Comparison of ENCODE assay signal across 13 cellular contexts in genomic region chr3:16101295-16102186, GRCh38.
A peak's percentile ranks its signal among the peaks of the same experiment; 100 is the strongest.
DNase-seq lines count a peak whose midpoint lies in the region; ATAC-seq and TF ChIP-seq lines count a peak whose summit lies in the region.
"Had no signal": no experiment of that assay in that cellular context is flagged by ENCODE, and none has a peak within 500 bp of the region (broad histone marks: within the 10 kb centered on the region; RNA-seq: fewer than 3 reads in every experiment).

No MANE protein-coding gene starts in this region.

- TF ChIP-seq CTCF in HFFc6 (IDR thresholded peaks at IDR 0.05) (no peak), body of pancreas (IDR thresholded peaks at IDR 0.05) (no peak), mucosa of descending colon (IDR thresholded peaks at IDR 0.05) (no peak)

- peak overlapping the region; percentile 2; the same call in 1 of the 2 replicates for H3K4me3 Mint-ChIP-seq in HFFc6
- H3K4me3 Mint-ChIP-seq: stimulated activated memory B cell treated with anti-CD40 and anti-IgM and Interleukin-4, amounts not matched to agents 10 μg/mL and 1 μg/mL and 100 μg/mL, for 72 hours had no signal

- H3K9ac ChIP-seq in BLaER1, result no peak overlapping the region

- peaks cover 36% of the 10 kb centered on the region for H3K36me3 Mint-ChIP-seq in HFFc6 (ENCODE audit: low read depth)

- H3K27me3 ChIP-seq in BLaER1 (no peaks in the 10 kb centered on the region), body of pancreas (no peaks in the 10 kb centered on the region)
- H3K27me3 ChIP-seq: heart right ventricle had no signal

- H3K4me1 ChIP-seq in BLaER1, result peaks cover 10% of the 10 kb centered on the region
- H3K4me1 ChIP-seq in body of pancreas, result no peaks in the 10 kb centered on the region
- no peaks in the 10 kb centered on the region for H3K4me1 ChIP-seq in mucosa of descending colon (ENCODE audit: low read depth)

- H4K20me1 ChIP-seq in BLaER1, result no peaks in the 10 kb centered on the region

- peak overlapping the region; percentile 36 for H3K4me2 ChIP-seq in BLaER1

- H3K9me3 Mint-ChIP-seq in HFFc6, result peaks cover 17% of the 10 kb centered on the region

- H3K27ac ChIP-seq in BLaER1, result no peak overlapping the region
- H3K27ac ChIP-seq in body of pancreas, result no peak overlapping the region

- intact Hi-C loops in body of pancreas (cut with DNase I), result no loop called here
- intact Hi-C loops in mucosa of descending colon (cut with DNase I, micrococcal nuclease), result no loop called here

- no peaks in the 10 kb centered on the region for H3K36me3 ChIP-seq in BLaER1
- H3K36me3 ChIP-seq in body of pancreas (replicated peaks in 1 of 2; ENCODE audit: insufficient read depth in 1 of 2, low read depth in 2 of 2), result no peaks in the 10 kb centered on the region
- H3K36me3 ChIP-seq in mucosa of descending colon (ENCODE audit: low read depth), result no peaks in the 10 kb centered on the region
- H3K36me3 ChIP-seq: heart right ventricle had no signal

- no peak overlapping the region for H3K4me3 ChIP-seq in BLaER1
- no peak overlapping the region for H3K4me3 ChIP-seq in body of pancreas
- H3K4me3 ChIP-seq in mucosa of descending colon, result no peak overlapping the region
- H3K4me3 ChIP-seq: heart right ventricle had no signal

- TF ChIP-seq POLR2A in body of pancreas (IDR thresholded peaks at IDR 0.05), result no peak

- peak; percentile 35 for ATAC-seq in body of pancreas
- peak; percentile 97 for ATAC-seq in mucosa of descending colon
- no peak for ATAC-seq in HG02885 (IDR thresholded peaks at IDR 0.05; ENCODE audit: poor library complexity, unreplicated experiment)
- ATAC-seq in HG03442 (IDR thresholded peaks at IDR 0.05; ENCODE audit: unreplicated experiment), result no peak
- no peak for ATAC-seq in HG03039 (IDR thresholded peaks at IDR 0.05; ENCODE audit: unreplicated experiment)
- ATAC-seq: stimulated activated memory B cell treated with anti-CD40 and anti-IgM and Interleukin-4, amounts not matched to agents 10 μg/mL and 1 μg/mL and 100 μg/mL, for 72 hours had no signal

- H3K9me3 ChIP-seq in BLaER1 (0 out of 2 replicates have a peak, but pooled peaks cover under 1% of the 10 kb centered on the region), body of pancreas (no peaks in the 10 kb centered on the region), mucosa of descending colon (no peaks in the 10 kb centered on the region)
- H3K9me3 ChIP-seq: heart right ventricle had no signal

- H3K27ac Mint-ChIP-seq in HFFc6, result peak overlapping the region; percentile 98
- H3K27ac Mint-ChIP-seq: stimulated activated memory B cell treated with anti-CD40 and anti-IgM and Interleukin-4, amounts not matched to agents 10 μg/mL and 1 μg/mL and 100 μg/mL, for 72 hours had no signal

- 79 to 82% methylated on average over 14 of the region's 14 CpGs for WGBS in body of pancreas, 2 donors

- H3K4me1 Mint-ChIP-seq in HFFc6 (ENCODE audit: low read depth), result peaks cover 55% of the 10 kb centered on the region

- no peaks in the 10 kb centered on the region for H3K27me3 Mint-ChIP-seq in HFFc6 (ENCODE audit: insufficient read depth)
- H3K27me3 Mint-ChIP-seq: stimulated activated memory B cell treated with anti-CD40 and anti-IgM and Interleukin-4, amounts not matched to agents 10 μg/mL and 1 μg/mL and 100 μg/mL, for 72 hours had no signal

- DNase-seq in HFFc6 (peak; percentile 16), body of pancreas (peak in 2 of 4 donors; percentile 25 to 26), mucosa of descending colon (peak in 2 of 3 donors; percentile 41 to 78), NCI-H1694 (lab: John Stamatoyannopoulos, UW) (no peak)
- DNase-seq: activated effector memory CD4-positive, alpha-beta T cell treated with Interleukin-2 at 50 U/mL for 16 hours; dermis blood vessel endothelial cell; heart right ventricle; NCI-H1417 had no signal

Comparison
In these comparisons a context has a peak if more than half of its experiments do, and no peak if none do; other contexts are left out.
1. ATAC-seq: peak in body of pancreas (single experiment) and mucosa of descending colon (single experiment); none in HG02885 (single experiment), HG03442 (single experiment) and HG03039 (single experiment).